In genomic region chr2:183172220-183172887, GRCh38 we compare ENCODE assay signal across 27 cellular contexts. TPM values are rescaled to one million over a fixed set of nuclear protein-coding genes. Genes with fewer than 3 reads are reported as not detected.
DNase-seq lines count a peak whose midpoint lies in the region; ATAC-seq and TF ChIP-seq lines count a peak whose summit lies in the region.
"Had no signal": no experiment of that assay in that cellular context is flagged by ENCODE, and none has a peak within 500 bp of the region (broad histone marks: within the 10 kb centered on the region; RNA-seq: fewer than 3 reads in every experiment).

No MANE protein-coding gene starts in this region.

- no peak overlapping the region for H3K27ac ChIP-seq in endodermal cell (ENCODE audit: low read depth, low read length)
- H3K27ac ChIP-seq: dorsolateral prefrontal cortex, heart right ventricle, transverse colon had no signal

- H3K9me3 ChIP-seq in NT2/D1 (ENCODE audit: insufficient read depth, low read length) (peaks cover 6% of the 10 kb centered on the region; the same call in 1 of the 2 replicates), endodermal cell (ENCODE audit: control insufficient read depth, low read length) (peaks cover 16% of the 10 kb centered on the region)

- peaks cover 8% of the 10 kb centered on the region for H3K4me1 Mint-ChIP-seq in endodermal cell
- no peaks in the 10 kb centered on the region for H3K4me1 Mint-ChIP-seq in osteocyte (ENCODE audit: unreplicated experiment)
- H3K4me1 Mint-ChIP-seq in stimulated activated effector memory CD8-positive, alpha-beta T cell treated with anti-CD3 and anti-CD28 coated beads, Interleukin-12 subunit alpha, Interleukin-12 subunit beta, amount 100 ng/mL, for 72 hours = peaks cover 14% of the 10 kb centered on the region
- H3K4me1 Mint-ChIP-seq in progenitor cell of endocrine pancreas (ENCODE audit: low read depth) = no peaks in the 10 kb centered on the region
- H3K4me1 Mint-ChIP-seq: brain had no signal

- peak; percentile 39 for DNase-seq in ELF-1 (ENCODE audit: low read depth, low spot score)
- peak; percentile 2 for DNase-seq in NT2/D1 (ENCODE audit: low read depth, low spot score)
- peak; percentile 68 for DNase-seq in endodermal cell
- peak; percentile 75 for DNase-seq in osteocyte (ENCODE audit: extremely low spot score, unreplicated experiment)
- no peak for DNase-seq in stimulated activated effector memory CD8-positive, alpha-beta T cell treated with anti-CD3 and anti-CD28 coated beads, Interleukin-12 subunit alpha, Interleukin-12 subunit beta, amount 100 ng/mL, for 72 hours (ENCODE audit: low spot score in 2 of 2)
- no peak for DNase-seq in progenitor cell of endocrine pancreas (ENCODE audit: low spot score, unreplicated experiment)
- DNase-seq in activated naive CD4-positive, alpha-beta T cell treated with anti-CD3 and anti-CD28 coated beads, Interleukin-2, amount 50 U/mL, for 16 hours = no peak
- DNase-seq: activated CD4-positive, alpha-beta T cell treated with anti-CD3 and anti-CD28 coated beads, Interleukin-2, amount 10 ng/mL, durations not matched to agents 7 days and 5 days; activated gamma-delta T cell treated with Interleukin-2 at 50 U/mL for 16 hours; activated T-cell treated with anti-CD3 and anti-CD28 coated beads, Interleukin-2, amount 50 U/mL, for 24 hours; C1 segment of cervical spinal cord; dorsolateral prefrontal cortex; GDM1; heart right ventricle; KG1; left colon; mammary epithelial cell; NCI-H1105 treated with DMSO at 0.1 percent for 48 hours; NCI-H2029; NCI-H524; NK-92 treated with Interleukin-12 subunit alpha and Interleukin-12 subunit beta, amount 100 ng/mL, for 24 hours; SHP77; stimulated activated CD4-positive, alpha-beta T cell treated with anti-CD3 and anti-CD28 coated beads, Interleukin-4, amount 100 ng/mL, for 24 hours; T1000; transverse colon had no signal

- H3K27ac Mint-ChIP-seq in endodermal cell (peak overlapping the region; percentile 79), osteocyte (ENCODE audit: unreplicated experiment) (no peak overlapping the region), progenitor cell of endocrine pancreas (no peak overlapping the region)
- no peak overlapping the region for H3K27ac Mint-ChIP-seq in stimulated activated effector memory CD8-positive, alpha-beta T cell treated with anti-CD3 and anti-CD28 coated beads, Interleukin-12 subunit alpha, Interleukin-12 subunit beta, amount 100 ng/mL, for 72 hours
- H3K27ac Mint-ChIP-seq: activated CD4-positive, alpha-beta T cell treated with anti-CD3 and anti-CD28 coated beads, Interleukin-2, amount 10 ng/mL, durations not matched to agents 7 days and 5 days; activated T-cell treated with anti-CD3 and anti-CD28 coated beads, Interleukin-2, amount 50 U/mL, for 24 hours; brain; natural killer cell treated with Interleukin-12 subunit alpha and Interleukin-12 subunit beta and Interleukin-15 and Interleukin-18, amount 100 ng/mL, for 72 hours had no signal

- H3K9me3 Mint-ChIP-seq in endodermal cell (peaks cover 37% of the 10 kb centered on the region), osteocyte (ENCODE audit: unreplicated experiment) (peaks cover 15% of the 10 kb centered on the region), progenitor cell of endocrine pancreas (ENCODE audit: low read depth) (peaks cover 21% of the 10 kb centered on the region)
- peaks cover 5% of the 10 kb centered on the region for H3K9me3 Mint-ChIP-seq in stimulated activated effector memory CD8-positive, alpha-beta T cell treated with anti-CD3 and anti-CD28 coated beads, Interleukin-12 subunit alpha, Interleukin-12 subunit beta, amount 100 ng/mL, for 72 hours

- no peaks in the 10 kb centered on the region for H3K27me3 ChIP-seq in NT2/D1 (ENCODE audit: insufficient read depth, insufficient read length)
- H3K27me3 ChIP-seq in endodermal cell (ENCODE audit: control insufficient read depth, insufficient read depth, low read length, poor library complexity, severe bottlenecking) = no peaks in the 10 kb centered on the region
- H3K27me3 ChIP-seq: dorsolateral prefrontal cortex, heart right ventricle, transverse colon had no signal

- 92 to 96% methylated on average over 5 to 6 of the region's 6 CpGs for WGBS in endodermal cell (ENCODE audit: insufficient coverage in 1 of 2, insufficient read length in 1 of 2), 2 experiments

- no peak for ATAC-seq in stimulated activated effector memory CD8-positive, alpha-beta T cell treated with anti-CD3 and anti-CD28 coated beads, Interleukin-12 subunit alpha, Interleukin-12 subunit beta, amount 100 ng/mL, for 72 hours
- ATAC-seq: left colon had no signal

- H3K4me3 Mint-ChIP-seq in endodermal cell (no peak overlapping the region), osteocyte (ENCODE audit: unreplicated experiment) (no peak overlapping the region), progenitor cell of endocrine pancreas (ENCODE audit: low read depth) (no peak overlapping the region)
- no peak overlapping the region for H3K4me3 Mint-ChIP-seq in stimulated activated effector memory CD8-positive, alpha-beta T cell treated with anti-CD3 and anti-CD28 coated beads, Interleukin-12 subunit alpha, Interleukin-12 subunit beta, amount 100 ng/mL, for 72 hours
- H3K4me3 Mint-ChIP-seq: activated CD4-positive, alpha-beta T cell treated with anti-CD3 and anti-CD28 coated beads, Interleukin-2, amount 10 ng/mL, durations not matched to agents 7 days and 5 days; activated T-cell treated with anti-CD3 and anti-CD28 coated beads, Interleukin-2, amount 50 U/mL, for 24 hours; brain; natural killer cell treated with Interleukin-12 subunit alpha and Interleukin-12 subunit beta and Interleukin-15 and Interleukin-18, amount 100 ng/mL, for 72 hours had no signal

- H3K4me1 ChIP-seq in NT2/D1 (ENCODE audit: insufficient read depth, insufficient read length) = peaks cover 7% of the 10 kb centered on the region
- H3K4me1 ChIP-seq in endodermal cell (ENCODE audit: control insufficient read depth, insufficient read depth, low read length) = no peaks in the 10 kb centered on the region
- H3K4me1 ChIP-seq: heart right ventricle, transverse colon had no signal

- peaks cover 20% of the 10 kb centered on the region for H3K36me3 ChIP-seq in NT2/D1 (ENCODE audit: insufficient read depth, insufficient read length, low read length)
- no peaks in the 10 kb centered on the region for H3K36me3 ChIP-seq in endodermal cell (ENCODE audit: control insufficient read depth, insufficient read depth, low read length)
- H3K36me3 ChIP-seq: heart right ventricle, transverse colon had no signal

- H3K36me3 Mint-ChIP-seq in endodermal cell (ENCODE audit: low read depth) (peaks cover 64% of the 10 kb centered on the region), osteocyte (ENCODE audit: unreplicated experiment) (peaks cover 15% of the 10 kb centered on the region), progenitor cell of endocrine pancreas (ENCODE audit: insufficient read depth) (peaks cover 41% of the 10 kb centered on the region)
- no peaks in the 10 kb centered on the region for H3K36me3 Mint-ChIP-seq in stimulated activated effector memory CD8-positive, alpha-beta T cell treated with anti-CD3 and anti-CD28 coated beads, Interleukin-12 subunit alpha, Interleukin-12 subunit beta, amount 100 ng/mL, for 72 hours

- TF ChIP-seq CTCF in endodermal cell (conservative IDR thresholded peaks at IDR 0.05) (peak; percentile 62), osteocyte (IDR thresholded peaks at IDR 0.05) (no peak), progenitor cell of endocrine pancreas (IDR thresholded peaks at IDR 0.05; ENCODE audit: unreplicated experiment) (no peak)

- H3K27me3 Mint-ChIP-seq in endodermal cell (ENCODE audit: insufficient read depth) = no peaks in the 10 kb centered on the region
- H3K27me3 Mint-ChIP-seq in osteocyte (ENCODE audit: unreplicated experiment) = no peaks in the 10 kb centered on the region
- no peaks in the 10 kb centered on the region for H3K27me3 Mint-ChIP-seq in progenitor cell of endocrine pancreas
- H3K27me3 Mint-ChIP-seq: activated CD4-positive, alpha-beta T cell treated with anti-CD3 and anti-CD28 coated beads, Interleukin-2, amount 10 ng/mL, durations not matched to agents 7 days and 5 days; activated T-cell treated with anti-CD3 and anti-CD28 coated beads, Interleukin-2, amount 50 U/mL, for 24 hours; brain; natural killer cell treated with Interleukin-12 subunit alpha and Interleukin-12 subunit beta and Interleukin-15 and Interleukin-18, amount 100 ng/mL, for 72 hours had no signal

- H3K4me3 ChIP-seq in NT2/D1 (ENCODE audit: insufficient read length, low read depth) (no peak overlapping the region), endodermal cell (ENCODE audit: low read length) (no peak overlapping the region)
- H3K4me3 ChIP-seq: dorsolateral prefrontal cortex, heart right ventricle, transverse colon had no signal

- H3K9ac ChIP-seq in NT2/D1 (ENCODE audit: insufficient read length, low read depth) (no peak overlapping the region), endodermal cell (ENCODE audit: extremely low read depth, low read length, poor library complexity, severe bottlenecking) (no peak overlapping the region)

RNA-seq across cellular contexts. Expression of gene NUP35, which starts 48.1 kb away (rescaled TPM):
- total RNA-seq in endodermal cell (10 to 100 TPM; 27.8 to 30.7 TPM), osteocyte (10.6 and 12.6 TPM in 2 replicates), progenitor cell of endocrine pancreas (18.1 and 20.9 TPM in 2 replicates)
- 25.2 TPM for polyA plus RNA-seq in endodermal cell (2013, experiment 1 of 2)
- 21.4 TPM for polyA plus RNA-seq in endodermal cell (2013, experiment 2 of 2)

Comparison
In these comparisons a context has a peak if more than half of its experiments do, and no peak if none do; other contexts are left out.
1. DNase-seq: peak in ELF-1 (single experiment), NT2/D1 (single experiment), endodermal cell (single experiment) and osteocyte (single experiment); none in stimulated activated effector memory CD8-positive, alpha-beta T cell treated with anti-CD3 and anti-CD28 coated beads, Interleukin-12 subunit alpha, Interleukin-12 subunit beta, amount 100 ng/mL, for 72 hours (0 of 2), progenitor cell of endocrine pancreas (single experiment) and activated naive CD4-positive, alpha-beta T cell treated with anti-CD3 and anti-CD28 coated beads, Interleukin-2, amount 50 U/mL, for 16 hours (single experiment).